ENCODE assay signal across 18 cellular contexts in genomic region chr2:160876765-160877164, GRCh38.
DNase-seq lines count a peak whose midpoint lies in the region; FAIRE-seq and TF ChIP-seq lines count a peak whose summit lies in the region.
"Had no signal": no experiment of that assay in that cellular context is flagged by ENCODE, and none has a peak within 500 bp of the region (broad histone marks: within the 10 kb centered on the region; RNA-seq: fewer than 3 reads in every experiment).

No MANE protein-coding gene starts in this region.

- no peaks in the 10 kb centered on the region for H3K36me3 ChIP-seq in Karpas-422 (ENCODE audit: insufficient read depth, low read length)
- H3K36me3 ChIP-seq in brain microvascular endothelial cell (replicated peaks), result no peaks in the 10 kb centered on the region

- TF ChIP-seq CTCF in astrocyte of the spinal cord (IDR thresholded peaks at IDR 0.05; ENCODE audit: low read depth, low read length) (no peak), fibroblast of the aortic adventitia (IDR thresholded peaks at IDR 0.05; ENCODE audit: insufficient read depth, low read length) (no peak), brain microvascular endothelial cell (IDR thresholded peaks at IDR 0.05; ENCODE audit: low read depth, low read length, missing control alignments) (no peak)

- H3K9me3 ChIP-seq in Karpas-422 (ENCODE audit: low read length), result no peaks in the 10 kb centered on the region

- H3K4me1 ChIP-seq in Karpas-422 (ENCODE audit: low read length), result no peaks in the 10 kb centered on the region

- H3K27me3 ChIP-seq in Karpas-422 (ENCODE audit: low read length) (0 out of 2 replicates have a peak, but pooled peaks cover 3% of the 10 kb centered on the region), brain microvascular endothelial cell (replicated peaks) (no peaks in the 10 kb centered on the region)

- no peaks in the 10 kb centered on the region for H3K9me2 ChIP-seq in Karpas-422 (replicated peaks; ENCODE audit: insufficient read depth, low read length)

- H2AFZ ChIP-seq in Karpas-422 (ENCODE audit: low read length), result 0 out of 2 replicates have a peak overlapping the region, but pooled peaks have one; percentile 4

- no peak for FAIRE-seq in frontal cortex (lab: Jason Lieb, UNC)
- FAIRE-seq: GM12892 had no signal

- in situ Hi-C loops in astrocyte of the spinal cord (cut with HindIII; ENCODE audit: low sequenced_read_pairs) (no loop called here), brain microvascular endothelial cell (cut with HindIII; ENCODE audit: low pct_ligation_motif_present, low sequenced_read_pairs) (no loop called here), ACHN (cut with HindIII; ENCODE audit: low pct_ligation_motif_present, low pct_unique_long_range_greater_than_20kb, low sequenced_read_pairs) (no loop called here)

- no peak overlapping the region for H3K27ac ChIP-seq in Karpas-422 (ENCODE audit: low read length)
- no peak overlapping the region for H3K27ac ChIP-seq in brain microvascular endothelial cell

- H3K4me3 ChIP-seq in Karpas-422 (ENCODE audit: low read length), result no peak overlapping the region
- no peak overlapping the region for H3K4me3 ChIP-seq in astrocyte of the spinal cord (ENCODE audit: low read depth, low read length)
- no peak overlapping the region for H3K4me3 ChIP-seq in fibroblast of the aortic adventitia (ENCODE audit: low read depth, low read length)
- H3K4me3 ChIP-seq in brain microvascular endothelial cell (ENCODE audit: low read depth, low read length), result no peak overlapping the region

- no peaks in the 10 kb centered on the region for H4K20me1 ChIP-seq in Karpas-422 (ENCODE audit: insufficient read depth, low read depth, low read length)

- no peaks in the 10 kb centered on the region for H3K79me2 ChIP-seq in Karpas-422 (ENCODE audit: low read length)

- H3K4me2 ChIP-seq in Karpas-422 (ENCODE audit: low read depth, low read length, poor library complexity, severe bottlenecking), result no peak overlapping the region

- no peak for DNase-seq in Karpas-422
- DNase-seq in astrocyte of the spinal cord (ENCODE audit: low read depth, low spot score), result peak; percentile 4
- peak; percentile 40 for DNase-seq in fibroblast of the aortic adventitia (ENCODE audit: low read depth)
- no peak for DNase-seq in frontal cortex (ENCODE audit: low spot score in 2 of 2)
- DNase-seq in brain microvascular endothelial cell, result no peak
- DNase-seq in ACHN, result no peak
- no peak for DNase-seq in DMS 273 (lab: John Stamatoyannopoulos, UW; ENCODE audit: unreplicated experiment)
- DNase-seq: CD4-positive, alpha-beta T cell; DMS79 treated with DMSO at 0.1 percent for 48 hours; GF-D8; GOT3; Kasumi-1; NCI-H187 treated with DMSO at 0.1 percent for 48 hours; NCI-H446 treated with DMSO at 0.1 percent for 48 hours; NK-92 treated with Interleukin-12 subunit alpha and Interleukin-12 subunit beta, amount 100 ng/mL, for 24 hours; OCI-M1; RPMI8226 had no signal

- no peak overlapping the region for H3K9ac ChIP-seq in Karpas-422 (ENCODE audit: low read length)

Comparison
In these comparisons a context has a peak if more than half of its experiments do, and no peak if none do; other contexts are left out.
1. DNase-seq: peak in astrocyte of the spinal cord (single experiment) and fibroblast of the aortic adventitia (single experiment); none in Karpas-422 (single experiment), frontal cortex (0 of 2), brain microvascular endothelial cell (single experiment), ACHN (single experiment) and DMS 273 (single experiment).